Comparison of ENCODE assay signal across 14 cellular contexts in the genomic region with DNA sequence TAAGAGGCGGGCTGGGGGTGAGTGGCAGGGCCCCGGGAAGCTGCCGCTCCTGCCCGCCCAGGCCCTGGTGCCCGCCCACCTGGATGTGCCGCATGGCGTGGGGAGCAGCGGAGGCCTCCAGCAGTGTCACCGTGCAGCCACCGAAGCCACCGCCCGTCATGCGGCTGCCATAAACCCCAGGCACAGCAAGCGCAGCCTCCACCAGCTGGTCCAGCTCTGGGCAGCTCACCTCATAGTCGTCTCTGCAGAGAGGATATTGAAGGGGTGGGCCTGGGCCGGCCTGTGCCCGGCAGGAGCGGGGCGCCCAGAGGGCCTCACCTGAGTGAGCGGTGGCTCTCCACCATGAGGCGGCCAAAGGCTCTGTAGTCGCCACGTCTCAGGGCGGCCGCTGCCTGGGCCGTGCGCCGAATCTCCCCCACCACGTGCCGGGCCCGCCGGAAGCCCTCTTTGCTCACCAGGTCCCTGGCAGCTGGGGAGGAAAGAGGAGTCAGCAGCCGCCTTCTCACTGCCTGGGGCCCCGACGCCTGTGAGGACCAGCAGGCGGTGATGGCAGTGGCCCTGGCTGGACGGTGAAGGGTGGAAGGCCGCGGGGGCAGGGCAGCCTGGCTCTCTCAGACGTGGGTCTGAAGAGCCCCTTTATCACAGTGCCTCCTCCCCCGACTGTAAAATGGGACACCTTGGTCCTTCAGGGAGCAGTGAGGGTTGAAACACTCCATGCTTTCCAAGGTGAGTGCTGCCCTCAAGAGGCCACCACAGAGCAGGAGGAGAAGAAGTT. TPM values are rescaled to one million over a fixed set of nuclear protein-coding genes. Genes with fewer than 3 reads are reported as not detected.
DNase-seq lines count a peak whose midpoint lies in the region; ATAC-seq and TF ChIP-seq lines count a peak whose summit lies in the region.
"Had no signal": no experiment of that assay in that cellular context is flagged by ENCODE, and none has a peak within 500 bp of the region (broad histone marks: within the 10 kb centered on the region; RNA-seq: fewer than 3 reads in every experiment).

No MANE protein-coding gene starts in this region.

- H3K36me3 ChIP-seq in gastrocnemius medialis = no peaks in the 10 kb centered on the region

- no peak overlapping the region for H3K27ac Mint-ChIP-seq in activated naive CD4-positive, alpha-beta T cell treated with anti-CD3 and anti-CD28 coated beads for 36 hours
- H3K27ac Mint-ChIP-seq: activated naive CD8-positive, alpha-beta T cell treated with anti-CD3 and anti-CD28 coated beads, Interleukin-2, amount 10 ng/mL, durations not matched to agents 7 days and 5 days; stimulated activated naive CD8-positive, alpha-beta T cell treated with anti-CD3 and anti-CD28 coated beads, Interleukin-15, Interleukin-2, amounts not matched to agents 100 ng/mL and 50 ng/mL, for 24 hours had no signal

- intact Hi-C loops in activated naive CD4-positive, alpha-beta T cell treated with anti-CD3 and anti-CD28 coated beads for 36 hours (cut with micrococcal nuclease) = loop anchor here (10.0 kb wide), 1 partner anchor 246 kb away; the partner anchor contains the start of gene CDK3
- intact Hi-C loops in gastrocnemius medialis (cut with DNase I; ENCODE audit: low total_unique reads) = no loop called here

- H3K27ac ChIP-seq in foreskin keratinocyte (no peak overlapping the region), gastrocnemius medialis (no peak overlapping the region)

- H3K4me3 ChIP-seq in gastrocnemius medialis = no peak overlapping the region

- CTCF ChIA-PET in activated naive CD4-positive, alpha-beta T cell treated with anti-CD3 and anti-CD28 coated beads for 36 hours (lab: Charles Lee) = interaction anchor here (3.3 kb wide), 1 partner anchor 9 kb away, joined by 20 read pairs; no protein-coding TSS in a partner anchor

- ATAC-seq in SK-N-SH treated with all-trans-retinoic acid at 6 μM for 48 hours (0 out of 3 replicates have a peak, but pooled peaks have one; percentile 17), foreskin keratinocyte (no peak), gastrocnemius medialis (no peak), HG02610 (IDR thresholded peaks at IDR 0.05; ENCODE audit: unreplicated experiment) (no peak), GM21360 (IDR thresholded peaks at IDR 0.05; ENCODE audit: unreplicated experiment) (no peak)

- in situ Hi-C loops in GM13976 (cut with MboI; ENCODE audit: low sequenced_read_pairs, unreplicated experiment) (no loop called here), gastrocnemius medialis (cut with MboI; ENCODE audit: low sequenced_read_pairs in 4 of 4) (loop anchor here in 1 of 4 donors (25.0 kb wide), 1 partner anchor 129 kb away; the partner anchor contains the start of genes TRIM47 and TRIM65)

- H3K4me1 ChIP-seq in foreskin keratinocyte (no peaks in the 10 kb centered on the region), gastrocnemius medialis (peaks cover 5 to 9% of the 10 kb centered on the region in 2 donors)

- no peak for DNase-seq in AG09319 (ENCODE audit: extremely low read depth, low read depth)
- DNase-seq in GM13976 (ENCODE audit: low spot score) = no peak
- no peak for DNase-seq in foreskin keratinocyte
- DNase-seq in activated naive CD4-positive, alpha-beta T cell treated with anti-CD3 and anti-CD28 coated beads for 36 hours = no peak
- no peak for DNase-seq in gastrocnemius medialis
- DNase-seq: activated naive CD8-positive, alpha-beta T cell treated with anti-CD3 and anti-CD28 coated beads, Interleukin-2, amount 10 ng/mL, durations not matched to agents 7 days and 5 days; COR-L47; NCI-H446 treated with DMSO at 0.1 percent for 48 hours had no signal

- TF ChIP-seq CTCF in AG09319 (IDR thresholded peaks at IDR 0.05; ENCODE audit: low read depth, low read length) = peak; percentile 8
- TF ChIP-seq CTCF in GM13976 (IDR thresholded peaks at IDR 0.05; ENCODE audit: borderline replicate concordance, control extremely low read depth, extremely low read depth, insufficient read depth, missing control alignments) = peak; percentile 8
- TF ChIP-seq CTCF in foreskin keratinocyte (conservative IDR thresholded peaks at IDR 0.05) = peak; percentile 47
- no peak for TF ChIP-seq CTCF in gastrocnemius medialis (IDR thresholded peaks at IDR 0.05 in 4 of 5, conservative IDR thresholded peaks at IDR 0.05 in 1 of 5)

- H3K27me3 ChIP-seq in foreskin keratinocyte (no peaks in the 10 kb centered on the region), gastrocnemius medialis (no peaks in the 10 kb centered on the region)

- no peaks in the 10 kb centered on the region for H3K9me3 ChIP-seq in gastrocnemius medialis

- TF ChIP-seq POLR2A in gastrocnemius medialis (IDR thresholded peaks at IDR 0.05) = no peak

- H3K4me1 Mint-ChIP-seq in activated naive CD4-positive, alpha-beta T cell treated with anti-CD3 and anti-CD28 coated beads for 36 hours (ENCODE audit: low read depth) = peaks cover 12% of the 10 kb centered on the region

- no peaks in the 10 kb centered on the region for H3K27me3 Mint-ChIP-seq in activated naive CD4-positive, alpha-beta T cell treated with anti-CD3 and anti-CD28 coated beads for 36 hours (ENCODE audit: low read depth)
- H3K27me3 Mint-ChIP-seq: activated naive CD8-positive, alpha-beta T cell treated with anti-CD3 and anti-CD28 coated beads, Interleukin-2, amount 10 ng/mL, durations not matched to agents 7 days and 5 days; IgD-negative memory B cell; stimulated activated naive CD8-positive, alpha-beta T cell treated with anti-CD3 and anti-CD28 coated beads, Interleukin-15, Interleukin-2, amounts not matched to agents 100 ng/mL and 50 ng/mL, for 24 hours had no signal

- no peaks in the 10 kb centered on the region for H3K9me3 Mint-ChIP-seq in activated naive CD4-positive, alpha-beta T cell treated with anti-CD3 and anti-CD28 coated beads for 36 hours
- H3K9me3 Mint-ChIP-seq: activated naive CD8-positive, alpha-beta T cell treated with anti-CD3 and anti-CD28 coated beads, Interleukin-2, amount 10 ng/mL, durations not matched to agents 7 days and 5 days; IgD-negative memory B cell; stimulated activated naive CD8-positive, alpha-beta T cell treated with anti-CD3 and anti-CD28 coated beads, Interleukin-15, Interleukin-2, amounts not matched to agents 100 ng/mL and 50 ng/mL, for 24 hours had no signal

- H3K36me3 Mint-ChIP-seq in activated naive CD4-positive, alpha-beta T cell treated with anti-CD3 and anti-CD28 coated beads for 36 hours (ENCODE audit: low read depth) = peaks cover 5% of the 10 kb centered on the region
- H3K36me3 Mint-ChIP-seq: IgD-negative memory B cell had no signal

- H3K4me3 Mint-ChIP-seq in activated naive CD4-positive, alpha-beta T cell treated with anti-CD3 and anti-CD28 coated beads for 36 hours = no peak overlapping the region
- H3K4me3 Mint-ChIP-seq: activated naive CD8-positive, alpha-beta T cell treated with anti-CD3 and anti-CD28 coated beads, Interleukin-2, amount 10 ng/mL, durations not matched to agents 7 days and 5 days; stimulated activated naive CD8-positive, alpha-beta T cell treated with anti-CD3 and anti-CD28 coated beads, Interleukin-15, Interleukin-2, amounts not matched to agents 100 ng/mL and 50 ng/mL, for 24 hours had no signal

TF ChIP-seq in SK-N-SH treated with all-trans-retinoic acid at 6 μM for 48 hours, 23 proteins besides CTCF, POLR2A, EP300 and RAD21:
- no peak for TF ChIP-seq TOX (CRISPR knock-in tag; IDR thresholded peaks at IDR 0.05; ENCODE audit: borderline replicate concordance)
- TF ChIP-seq PPARA (CRISPR knock-in tag; IDR thresholded peaks at IDR 0.05; ENCODE audit: borderline replicate concordance) = no peak
- no peak for TF ChIP-seq ZFP3 (CRISPR knock-in tag; IDR thresholded peaks at IDR 0.05)
- TF ChIP-seq ZFP30 (CRISPR knock-in tag; IDR thresholded peaks at IDR 0.05) = no peak
- TF ChIP-seq GLIS3 (CRISPR knock-in tag; IDR thresholded peaks at IDR 0.05) = no peak
- TF ChIP-seq ESRRG (CRISPR knock-in tag; IDR thresholded peaks at IDR 0.05) = no peak
- TF ChIP-seq ZNF8 (CRISPR knock-in tag; IDR thresholded peaks at IDR 0.05) = no peak
- TF ChIP-seq, protein P1, sequence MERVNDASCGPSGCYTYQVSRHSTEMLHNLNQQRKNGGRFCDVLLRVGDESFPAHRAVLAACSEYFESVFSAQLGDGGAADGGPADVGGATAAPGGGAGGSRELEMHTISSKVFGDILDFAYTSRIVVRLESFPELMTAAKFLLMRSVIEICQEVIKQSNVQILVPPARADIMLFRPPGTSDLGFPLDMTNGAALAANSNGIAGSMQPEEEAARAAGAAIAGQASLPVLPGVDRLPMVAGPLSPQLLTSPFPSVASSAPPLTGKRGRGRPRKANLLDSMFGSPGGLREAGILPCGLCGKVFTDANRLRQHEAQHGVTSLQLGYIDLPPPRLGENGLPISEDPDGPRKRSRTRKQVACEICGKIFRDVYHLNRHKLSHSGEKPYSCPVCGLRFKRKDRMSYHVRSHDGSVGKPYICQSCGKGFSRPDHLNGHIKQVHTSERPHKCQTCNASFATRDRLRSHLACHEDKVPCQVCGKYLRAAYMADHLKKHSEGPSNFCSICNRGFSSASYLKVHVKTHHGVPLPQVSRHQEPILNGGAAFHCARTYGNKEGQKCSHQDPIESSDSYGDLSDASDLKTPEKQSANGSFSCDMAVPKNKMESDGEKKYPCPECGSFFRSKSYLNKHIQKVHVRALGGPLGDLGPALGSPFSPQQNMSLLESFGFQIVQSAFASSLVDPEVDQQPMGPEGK (CRISPR knock-in tag; IDR thresholded peaks at IDR 0.05; ENCODE audit: borderline replicate concordance) = no peak
- no peak for TF ChIP-seq SNAI2 (CRISPR knock-in tag; IDR thresholded peaks at IDR 0.05)

RNA-seq across cellular contexts. Expression of gene GALK1, which starts 6.7 kb away (rescaled TPM):
- total RNA-seq in foreskin keratinocyte (6.8 and 8.3 TPM in 2 replicates), gastrocnemius medialis (10 to 100 TPM in 2 of 4 donors, 1 to 10 TPM in 2; 8.7 to 18.3 (median 11.0) TPM)
- polyA plus RNA-seq in foreskin keratinocyte = 5.3 and 7.8 TPM in 2 replicates
- 10 to 100 TPM; 48.7 to 50.2 TPM for total RNA-seq in activated naive CD4-positive, alpha-beta T cell treated with anti-CD3 and anti-CD28 coated beads for 36 hours

RNA-seq across cellular contexts. Expression of gene UNK, which starts 26.3 kb away (rescaled TPM):
- total RNA-seq in foreskin keratinocyte = 15.0 and 16.3 TPM in 2 replicates
- polyA plus RNA-seq in foreskin keratinocyte = 11.3 and 12.7 TPM in 2 replicates
- total RNA-seq in activated naive CD4-positive, alpha-beta T cell treated with anti-CD3 and anti-CD28 coated beads for 36 hours = 10 to 100 TPM; 19.1 to 21.4 TPM
- 10 to 100 TPM; 10.4 to 19.2 (median 13.1) TPM for total RNA-seq in gastrocnemius medialis

RNA-seq across cellular contexts. Expression of gene ITGB4, which starts 37.1 kb away (rescaled TPM):
- total RNA-seq in foreskin keratinocyte (956 and 1,415 TPM in 2 replicates), gastrocnemius medialis (10 to 100 TPM in 1 of 4 donors, 1 to 10 TPM in 3; 3.6 to 20.2 (median 6.3) TPM)
- 1,123 and 1,776 TPM in 2 replicates for polyA plus RNA-seq in foreskin keratinocyte
- total RNA-seq in activated naive CD4-positive, alpha-beta T cell treated with anti-CD3 and anti-CD28 coated beads for 36 hours = 1 to 10 TPM in 1 of 2 experiments, under 1 TPM in 1; 0.83 to 1.0 TPM
- polyA plus RNA-seq: neural cell had no signal

Comparison
In these comparisons a context has a peak if more than half of its experiments do, and no peak if none do; other contexts are left out.
1. CTCF ChIP-seq: peak in AG09319 (single experiment), GM13976 (single experiment) and foreskin keratinocyte (single experiment); none in gastrocnemius medialis (0 of 5).
2. RNA of gene ITGB4, which starts 37.1 kb away (total RNA-seq): 956 to 1,415 TPM in foreskin keratinocyte; 3.6 to 20.2 TPM in gastrocnemius medialis and 0.83 to 1.0 TPM in activated naive CD4-positive, alpha-beta T cell treated with anti-CD3 and anti-CD28 coated beads for 36 hours; every median in the first group is over 10 times any median in the second.